18 cellular contexts compared by ENCODE assay signal in genomic region chr2:209146682-209147320, GRCh38.
DNase-seq lines count a peak whose midpoint lies in the region; ATAC-seq and TF ChIP-seq lines count a peak whose summit lies in the region.
"Had no signal": no experiment of that assay in that cellular context is flagged by ENCODE, and none has a peak within 500 bp of the region (broad histone marks: within the 10 kb centered on the region; RNA-seq: fewer than 3 reads in every experiment).

No MANE protein-coding gene starts in this region.

- no peak for TF ChIP-seq POLR2A in thyroid gland (IDR thresholded peaks at IDR 0.05)

- peaks cover 14% of the 10 kb centered on the region for H3F3A ChIP-seq in MM.1S (ENCODE audit: insufficient read depth, low read length)

- no peaks in the 10 kb centered on the region for H4K20me1 ChIP-seq in BLaER1 treated with 17β-estradiol and CSF1 and Interleukin-3, amounts not matched to agents 10 nM and 100 nM
- no peaks in the 10 kb centered on the region for H4K20me1 ChIP-seq in MM.1S (ENCODE audit: insufficient read depth, low read length)

- ATAC-seq in GM21786 (IDR thresholded peaks at IDR 0.05; ENCODE audit: unreplicated experiment) (peak; percentile 60), left ventricle myocardium superior (peak; percentile 63), GM18519 (IDR thresholded peaks at IDR 0.05; ENCODE audit: low FRiP score, unreplicated experiment) (no peak)
- ATAC-seq: activated CD4-positive, alpha-beta T cell treated with anti-CD3 and anti-CD28 coated beads for 36 hours had no signal

- H2AFZ ChIP-seq in MM.1S (ENCODE audit: low read length): peak overlapping the region; percentile 87
- H2AFZ ChIP-seq: PC-9 had no signal

- no peaks in the 10 kb centered on the region for H3K79me2 ChIP-seq in MM.1S (ENCODE audit: low read length)

- peaks cover 12 to 58% (median 27%) of the 10 kb centered on the region in 10 experiments; a peak in 19 of 20 replicates for H3K4me1 ChIP-seq in BLaER1 treated with 17β-estradiol and CSF1 and Interleukin-3, amounts not matched to agents 10 nM and 100 nM
- H3K4me1 ChIP-seq in MM.1S (ENCODE audit: low read length): peaks cover 27% of the 10 kb centered on the region
- H3K4me1 ChIP-seq in thyroid gland: no peaks in the 10 kb centered on the region

- H3K9me2 ChIP-seq in MM.1S (replicated peaks; ENCODE audit: insufficient read depth, low read length): no peaks in the 10 kb centered on the region

- H3K4me3 ChIP-seq in BLaER1 treated with 17β-estradiol and CSF1 and Interleukin-3, amounts not matched to agents 10 nM and 100 nM: peak overlapping the region in 3 of 10 experiments; percentile 8 to 24 (median 12); a peak in 4 of 20 replicates
- H3K4me3 ChIP-seq in MM.1S (ENCODE audit: low read length) (peak overlapping the region; percentile 10; the same call in 1 of the 2 replicates), thyroid gland (replicated peaks in 1 of 3) (no peak overlapping the region)
- H3K4me3 ChIP-seq: PC-9, SK-N-MC had no signal

- H3K9me3 ChIP-seq in BLaER1 treated with 17β-estradiol and CSF1 and Interleukin-3, amounts not matched to agents 10 nM and 100 nM (replicated peaks in 1 of 11): no peaks in the 10 kb centered on the region
- H3K9me3 ChIP-seq in MM.1S (replicated peaks; ENCODE audit: insufficient read depth, low read length) (no peaks in the 10 kb centered on the region), thyroid gland (no peaks in the 10 kb centered on the region)

- 77 to 86% methylated on average over 3 of the region's 3 CpGs for WGBS in thyroid gland, 2 donors

- H3K9ac ChIP-seq in BLaER1 treated with 17β-estradiol and CSF1 and Interleukin-3, amounts not matched to agents 10 nM and 100 nM: peak overlapping the region in 10 of 11 experiments; percentile 8 to 77 (median 68); a peak in 18 of 22 replicates
- peak overlapping the region; percentile 40; the same call in 1 of the 2 replicates for H3K9ac ChIP-seq in MM.1S (ENCODE audit: low read length)

- DNase-seq in MM.1S (peak; percentile 82), left ventricle myocardium superior (no peak), DMS79 (lab: John Stamatoyannopoulos, UW) (no peak), thyroid gland (no peak)
- DNase-seq in activated effector memory CD4-positive, alpha-beta T cell treated with anti-CD3 and anti-CD28 coated beads, Interleukin-2, amount 50 U/mL, for 16 hours: no peak
- DNase-seq: activated CD4-positive, alpha-beta T cell treated with anti-CD3 and anti-CD28 coated beads for 36 hours; activated naive CD4-positive, alpha-beta T cell; GOT3; NCI-H1048; NCI-H526 treated with DMSO at 0.1 percent for 48 hours; PC-9; stimulated activated CD4-positive, alpha-beta T cell treated with anti-CD3 and anti-CD28 coated beads, Interleukin-15, amount 100 ng/mL, for 24 hours; stimulated activated naive CD4-positive, alpha-beta T cell; T-helper 9 cell had no signal

- peak overlapping the region; percentile 27 to 88 (median 74) for H3K4me2 ChIP-seq in BLaER1 treated with 17β-estradiol and CSF1 and Interleukin-3, amounts not matched to agents 10 nM and 100 nM
- peak overlapping the region; percentile 79 for H3K4me2 ChIP-seq in MM.1S (ENCODE audit: low read depth, low read length)
- H3K4me2 ChIP-seq: PC-9 had no signal

- H3K36me3 ChIP-seq in BLaER1 treated with 17β-estradiol and CSF1 and Interleukin-3, amounts not matched to agents 10 nM and 100 nM: no peaks in the 10 kb centered on the region
- H3K36me3 ChIP-seq in MM.1S (replicated peaks; ENCODE audit: insufficient read depth, low read length) (no peaks in the 10 kb centered on the region), thyroid gland (no peaks in the 10 kb centered on the region)

- peak overlapping the region; percentile 55 to 89 (median 82) for H3K27ac ChIP-seq in BLaER1 treated with 17β-estradiol and CSF1 and Interleukin-3, amounts not matched to agents 10 nM and 100 nM
- H3K27ac ChIP-seq in MM.1S (ENCODE audit: low read length) (peak overlapping the region; percentile 83), thyroid gland (no peak overlapping the region)
- H3K27ac ChIP-seq: PC-9, SK-N-MC had no signal

- H3K27me3 ChIP-seq in BLaER1 treated with 17β-estradiol and CSF1 and Interleukin-3, amounts not matched to agents 10 nM and 100 nM: no peaks in the 10 kb centered on the region
- H3K27me3 ChIP-seq in MM.1S (replicated peaks; ENCODE audit: insufficient read depth, low read length): no peaks in the 10 kb centered on the region
- no peaks in the 10 kb centered on the region for H3K27me3 ChIP-seq in thyroid gland

- intact Hi-C loops in left ventricle myocardium superior (cut with micrococcal nuclease): no loop called here
- intact Hi-C loops in thyroid gland (cut with DNase I): no loop called here

- TF ChIP-seq CTCF in MM.1S (IDR thresholded peaks at IDR 0.05; ENCODE audit: low read length) (no peak), thyroid gland (IDR thresholded peaks at IDR 0.05) (no peak)

Comparison
In these comparisons a context has a peak if more than half of its experiments do, and no peak if none do; other contexts are left out.
1. H3K27ac ChIP-seq: peak in BLaER1 treated with 17β-estradiol and CSF1 and Interleukin-3, amounts not matched to agents 10 nM and 100 nM (11 of 11) and MM.1S (single experiment); none in thyroid gland (0 of 3).